ENCODE assay signal across 25 cellular contexts in genomic region chr2:191347154-191347553, GRCh38.
"Had no signal": no experiment of that assay in that cellular context is flagged by ENCODE, and none has a peak within 500 bp of the region (broad histone marks: within the 10 kb centered on the region; RNA-seq: fewer than 3 reads in every experiment).

No MANE protein-coding gene starts in this region.

- H3K27ac Mint-ChIP-seq: dendritic cell treated with granulocyte-macrophage colony-stimulating factor and Interleukin-4, amounts not matched to agents 40 ng/mL and 50 ng/mL, for 4 days; effector memory CD8-positive, alpha-beta T cell; nephron; stimulated activated memory B cell treated with anti-CD40 and anti-IgM and Interleukin-4, amounts not matched to agents 10 μg/mL and 1 μg/mL and 100 μg/mL, for 72 hours had no signal

- H3K4me1 ChIP-seq: parathyroid adenoma, prostate gland, right lobe of liver, spleen had no signal

- H3K9me3 Mint-ChIP-seq: dendritic cell treated with granulocyte-macrophage colony-stimulating factor and Interleukin-4, amounts not matched to agents 40 ng/mL and 50 ng/mL, for 4 days; effector memory CD8-positive, alpha-beta T cell; naive B cell; nephron; stimulated activated memory B cell treated with anti-CD40 and anti-IgM and Interleukin-4, amounts not matched to agents 10 μg/mL and 1 μg/mL and 100 μg/mL, for 72 hours had no signal

- H3K4me1 Mint-ChIP-seq: naive B cell; stimulated activated memory B cell treated with anti-CD40 and anti-IgM and Interleukin-4, amounts not matched to agents 10 μg/mL and 1 μg/mL and 100 μg/mL, for 72 hours had no signal

- H3K27me3 Mint-ChIP-seq: dendritic cell treated with granulocyte-macrophage colony-stimulating factor and Interleukin-4, amounts not matched to agents 40 ng/mL and 50 ng/mL, for 4 days; naive B cell; stimulated activated memory B cell treated with anti-CD40 and anti-IgM and Interleukin-4, amounts not matched to agents 10 μg/mL and 1 μg/mL and 100 μg/mL, for 72 hours had no signal

- H3K27ac ChIP-seq: esophagus muscularis mucosa, gastroesophageal sphincter, left ventricle myocardium inferior, parathyroid adenoma, prostate gland, right lobe of liver, spleen, stomach, thoracic aorta, transverse colon had no signal

- ATAC-seq: effector memory CD8-positive, alpha-beta T cell; gastroesophageal sphincter; right lobe of liver; stimulated activated memory B cell treated with anti-CD40 and anti-IgM and Interleukin-4, amounts not matched to agents 10 μg/mL and 1 μg/mL and 100 μg/mL, for 72 hours had no signal

- H3K27me3 ChIP-seq: esophagus muscularis mucosa, gastroesophageal sphincter, right lobe of liver, spleen, stomach, transverse colon had no signal

- H3K4me3 ChIP-seq: esophagus muscularis mucosa, gastroesophageal sphincter, left ventricle myocardium inferior, lung, prostate gland, right lobe of liver, spleen, stomach, thoracic aorta, transverse colon had no signal

- H3K9me3 ChIP-seq: esophagus muscularis mucosa, gastroesophageal sphincter, left ventricle myocardium inferior, prostate gland, right lobe of liver, spleen, stomach, thoracic aorta, transverse colon had no signal

- DNase-seq: effector memory CD8-positive, alpha-beta T cell; foreskin fibroblast; glutamatergic neuron; islet precursor cell; left ventricle myocardium inferior; midbrain; naive B cell; occipital lobe; right lobe of liver; spleen; stimulated activated CD4-positive, alpha-beta T cell treated with anti-CD3 and anti-CD28 coated beads, Interleukin-15, amount 100 ng/mL, for 24 hours; stimulated activated CD4-positive, alpha-beta T cell treated with anti-CD3 and anti-CD28 coated beads, Interleukin-1b, Interleukin-23, amount 100 ng/mL, for 48 hours; stimulated activated CD4-positive, alpha-beta T cell treated with anti-CD3 and anti-CD28 coated beads, Interleukin-4, amount 100 ng/mL, for 24 hours; stomach; substantia nigra; transverse colon had no signal

- H3K4me3 Mint-ChIP-seq: dendritic cell treated with granulocyte-macrophage colony-stimulating factor and Interleukin-4, amounts not matched to agents 40 ng/mL and 50 ng/mL, for 4 days; effector memory CD8-positive, alpha-beta T cell; naive B cell; nephron; stimulated activated memory B cell treated with anti-CD40 and anti-IgM and Interleukin-4, amounts not matched to agents 10 μg/mL and 1 μg/mL and 100 μg/mL, for 72 hours had no signal

- H3K36me3 ChIP-seq: esophagus muscularis mucosa, gastroesophageal sphincter, prostate gland, spleen, stomach, transverse colon had no signal

- H3K36me3 Mint-ChIP-seq: stimulated activated memory B cell treated with anti-CD40 and anti-IgM and Interleukin-4, amounts not matched to agents 10 μg/mL and 1 μg/mL and 100 μg/mL, for 72 hours had no signal
